Comparison of ENCODE assay signal across 1 cellular context in the genomic region with DNA sequence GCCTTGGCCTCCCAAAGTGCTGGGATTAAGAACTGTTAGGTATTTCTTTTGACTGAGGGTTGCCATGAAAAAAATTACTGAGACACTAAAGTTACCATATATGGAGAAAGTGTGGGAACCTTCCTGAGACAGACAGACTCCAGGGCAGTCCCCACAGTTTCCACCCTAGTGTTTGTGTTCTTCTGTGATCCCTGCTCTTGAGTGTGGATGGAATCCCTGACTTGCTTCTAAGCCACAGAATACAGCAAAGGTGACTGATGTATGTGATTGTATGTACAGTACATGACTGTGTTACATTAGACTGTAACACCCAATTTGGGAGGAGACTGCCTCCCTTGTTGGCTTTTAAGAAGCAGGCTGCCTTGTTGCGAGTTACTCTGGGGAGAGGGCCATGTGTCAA.
TF ChIP-seq lines count a peak whose summit lies in the region.

No MANE protein-coding gene starts in this region.

TF ChIP-seq in GM12878, 131 proteins besides CTCF, POLR2A, EP300 and RAD21:
- TF ChIP-seq SRF (IDR thresholded peaks at IDR 0.05; ENCODE audit: low read depth in 2 of 2, low read length in 2 of 2) = 0 out of 4 replicates have a peak, but pooled peaks of 1 of the 2 experiments have one; percentile 43
- no peak for TF ChIP-seq ZNF384 (IDR thresholded peaks at IDR 0.05; ENCODE audit: borderline replicate concordance, low read depth, low read length)
